ENCODE assay signal across 22 cellular contexts in the genomic region with DNA sequence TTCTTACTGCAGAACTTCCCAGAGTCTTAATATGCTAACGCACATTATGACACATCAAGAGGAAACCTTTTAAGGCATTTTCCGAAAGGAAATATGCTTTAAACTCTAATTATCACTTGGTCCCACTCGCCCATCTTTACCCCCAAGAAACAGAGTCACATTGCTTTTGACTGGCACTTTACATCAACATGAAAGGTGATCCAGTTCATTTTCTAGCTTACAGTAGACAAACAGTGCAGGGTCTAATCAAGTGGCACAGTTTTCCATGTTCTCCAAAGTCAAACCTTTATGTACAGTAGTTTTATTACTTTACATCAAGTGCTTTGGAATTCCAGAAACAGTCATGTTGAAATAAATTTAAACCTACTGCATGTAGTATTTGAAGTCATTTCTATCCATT. TPM values are rescaled to one million over a fixed set of nuclear protein-coding genes. Genes with fewer than 3 reads are reported as not detected.
DNase-seq lines count a peak whose midpoint lies in the region; ATAC-seq and TF ChIP-seq lines count a peak whose summit lies in the region.
"Had no signal": no experiment of that assay in that cellular context is flagged by ENCODE, and none has a peak within 500 bp of the region (broad histone marks: within the 10 kb centered on the region; RNA-seq: fewer than 3 reads in every experiment).

No MANE protein-coding gene starts in this region.

- no peaks in the 10 kb centered on the region for H3K27me3 Mint-ChIP-seq in activated naive CD4-positive, alpha-beta T cell treated with anti-CD3 and anti-CD28 coated beads for 36 hours (ENCODE audit: low read depth)
- H3K27me3 Mint-ChIP-seq in activated naive CD8-positive, alpha-beta T cell treated with anti-CD3 and anti-CD28 coated beads for 36 hours: no peaks in the 10 kb centered on the region
- no peaks in the 10 kb centered on the region for H3K27me3 Mint-ChIP-seq in WTC11 (ENCODE audit: low read depth)

- POLR2A ChIA-PET in HEK293 (lab: Yijun Ruan, JAX): interaction anchor here (1.3 kb wide), 1 partner anchor 12 kb away, joined by 4 read pairs; a partner anchor contains a TSS
- POLR2A ChIA-PET in WTC11 (lab: Charles Lee): no interaction called here

- peaks cover 0 to 14% of the 10 kb centered on the region in 2 experiments; a peak in 1 of 3 replicates for H3K36me3 ChIP-seq in HEK293 (ENCODE audit: control insufficient read depth in 2 of 2, insufficient read depth in 1 of 2, low read length in 2 of 2)

- H3K36me3 Mint-ChIP-seq in activated naive CD4-positive, alpha-beta T cell treated with anti-CD3 and anti-CD28 coated beads for 36 hours (ENCODE audit: low read depth): peaks cover 20% of the 10 kb centered on the region
- peaks cover 36% of the 10 kb centered on the region for H3K36me3 Mint-ChIP-seq in activated naive CD8-positive, alpha-beta T cell treated with anti-CD3 and anti-CD28 coated beads for 36 hours
- H3K36me3 Mint-ChIP-seq in stimulated activated effector memory CD8-positive, alpha-beta T cell treated with anti-CD3 and anti-CD28 coated beads, Interleukin-12 subunit alpha, Interleukin-12 subunit beta, amount 100 ng/mL, for 72 hours: peaks cover 75% of the 10 kb centered on the region
- H3K36me3 Mint-ChIP-seq in WTC11: no peaks in the 10 kb centered on the region

- H3K9me3 Mint-ChIP-seq in activated naive CD4-positive, alpha-beta T cell treated with anti-CD3 and anti-CD28 coated beads for 36 hours: no peaks in the 10 kb centered on the region
- no peaks in the 10 kb centered on the region for H3K9me3 Mint-ChIP-seq in activated naive CD8-positive, alpha-beta T cell treated with anti-CD3 and anti-CD28 coated beads for 36 hours
- H3K9me3 Mint-ChIP-seq in stimulated activated effector memory CD8-positive, alpha-beta T cell treated with anti-CD3 and anti-CD28 coated beads, Interleukin-12 subunit alpha, Interleukin-12 subunit beta, amount 100 ng/mL, for 72 hours: no peaks in the 10 kb centered on the region
- H3K9me3 Mint-ChIP-seq in WTC11: no peaks in the 10 kb centered on the region
- H3K9me3 Mint-ChIP-seq: CD14-positive monocyte had no signal

- peaks cover 7% of the 10 kb centered on the region for H3K4me1 ChIP-seq in HEK293 (ENCODE audit: control insufficient read depth, insufficient read depth, low read length)

- peaks cover 82% of the 10 kb centered on the region for H3K4me1 Mint-ChIP-seq in activated naive CD4-positive, alpha-beta T cell treated with anti-CD3 and anti-CD28 coated beads for 36 hours (ENCODE audit: low read depth)
- H3K4me1 Mint-ChIP-seq in activated naive CD8-positive, alpha-beta T cell treated with anti-CD3 and anti-CD28 coated beads for 36 hours: peaks cover 78% of the 10 kb centered on the region
- H3K4me1 Mint-ChIP-seq in stimulated activated effector memory CD8-positive, alpha-beta T cell treated with anti-CD3 and anti-CD28 coated beads, Interleukin-12 subunit alpha, Interleukin-12 subunit beta, amount 100 ng/mL, for 72 hours: peaks cover 63% of the 10 kb centered on the region
- H3K4me1 Mint-ChIP-seq in WTC11: peaks cover 3% of the 10 kb centered on the region; the same call in 1 of the 2 replicates

- no peak for ATAC-seq in stimulated activated effector memory CD8-positive, alpha-beta T cell treated with anti-CD3 and anti-CD28 coated beads, Interleukin-12 subunit alpha, Interleukin-12 subunit beta, amount 100 ng/mL, for 72 hours
- ATAC-seq in WTC11: no peak
- ATAC-seq: GM12878 had no signal

- H3K27ac ChIP-seq in HEK293 (ENCODE audit: extremely low read depth, low read depth, low read length): no peak overlapping the region
- H3K27ac ChIP-seq: SJCRH30 had no signal

- TF ChIP-seq CTCF in HEK293 (tag by site-specific recombination; IDR thresholded peaks at IDR 0.05): no peak
- TF ChIP-seq CTCF in WTC11 (IDR thresholded peaks at IDR 0.05): no peak

- peak overlapping the region; percentile 70 for H3K27ac Mint-ChIP-seq in activated naive CD4-positive, alpha-beta T cell treated with anti-CD3 and anti-CD28 coated beads for 36 hours
- peak overlapping the region; percentile 65 for H3K27ac Mint-ChIP-seq in activated naive CD8-positive, alpha-beta T cell treated with anti-CD3 and anti-CD28 coated beads for 36 hours
- H3K27ac Mint-ChIP-seq in stimulated activated effector memory CD8-positive, alpha-beta T cell treated with anti-CD3 and anti-CD28 coated beads, Interleukin-12 subunit alpha, Interleukin-12 subunit beta, amount 100 ng/mL, for 72 hours: peak overlapping the region; percentile 58
- H3K27ac Mint-ChIP-seq in WTC11: no peak overlapping the region

- DNase-seq in activated naive CD4-positive, alpha-beta T cell treated with anti-CD3 and anti-CD28 coated beads for 36 hours: no peak
- DNase-seq in activated naive CD4-positive, alpha-beta T cell treated with anti-CD3 and anti-CD28 coated beads, Interleukin-2, amount 50 U/mL, for 16 hours: no peak
- no peak for DNase-seq in activated naive CD8-positive, alpha-beta T cell treated with anti-CD3 and anti-CD28 coated beads for 36 hours
- DNase-seq in stimulated activated effector memory CD8-positive, alpha-beta T cell treated with anti-CD3 and anti-CD28 coated beads, Interleukin-12 subunit alpha, Interleukin-12 subunit beta, amount 100 ng/mL, for 72 hours (ENCODE audit: low spot score in 2 of 2): no peak
- no peak for DNase-seq in WTC11 (ENCODE audit: low spot score)
- DNase-seq in NCI-H1930 (lab: John Stamatoyannopoulos, UW): no peak
- DNase-seq in NCI-H2081 treated with DMSO at 0.1 percent for 48 hours (lab: John Stamatoyannopoulos, UW): no peak
- DNase-seq: Caco-2, DMS 273 treated with DMSO at 0.1 percent for 48 hours, DND-41, H7, KBM-7, NCI-H1105, NCI-H146, NCI-H2081, NCI-H446, NCI-H526, OCI-M1, SJCRH30 had no signal

- no peak overlapping the region for H3K4me3 Mint-ChIP-seq in activated naive CD4-positive, alpha-beta T cell treated with anti-CD3 and anti-CD28 coated beads for 36 hours
- H3K4me3 Mint-ChIP-seq in activated naive CD8-positive, alpha-beta T cell treated with anti-CD3 and anti-CD28 coated beads for 36 hours: no peak overlapping the region
- H3K4me3 Mint-ChIP-seq in stimulated activated effector memory CD8-positive, alpha-beta T cell treated with anti-CD3 and anti-CD28 coated beads, Interleukin-12 subunit alpha, Interleukin-12 subunit beta, amount 100 ng/mL, for 72 hours: no peak overlapping the region
- H3K4me3 Mint-ChIP-seq in WTC11: no peak overlapping the region
- H3K4me3 Mint-ChIP-seq: CD14-positive monocyte had no signal

- H3K4me3 ChIP-seq in HEK293 (ENCODE audit: low read depth, low read length): no peak overlapping the region
- H3K4me3 ChIP-seq: GM12878, SJCRH30 had no signal

- CTCF ChIA-PET in activated naive CD4-positive, alpha-beta T cell treated with anti-CD3 and anti-CD28 coated beads for 36 hours (lab: Charles Lee): interaction anchor here (1.2 kb wide), 2 partner anchors 21 to 28 kb away, joined by 3 to 4 read pairs; no protein-coding TSS in a partner anchor
- CTCF ChIA-PET in HEK293 (lab: Yijun Ruan, JAX) (interaction anchor here (0.6 to 1.3 kb wide), 5 partner anchors 9 to 89 kb away, joined by 3 to 5 read pairs (median 4); a partner anchor contains a TSS), WTC11 (lab: Charles Lee) (no interaction called here)

- H3K9me3 ChIP-seq in HEK293 (ENCODE audit: control insufficient read depth, insufficient read depth, low read depth, low read length): no peaks in the 10 kb centered on the region
- H3K9me3 ChIP-seq: Caco-2, SJCRH30 had no signal

- intact Hi-C loops in activated naive CD4-positive, alpha-beta T cell treated with anti-CD3 and anti-CD28 coated beads for 36 hours (cut with micrococcal nuclease): no loop called here

TF ChIP-seq in HEK293, 187 proteins besides CTCF, POLR2A, EP300 and RAD21 (continues in another document):
- TF ChIP-seq OSR2 (tag by site-specific recombination; IDR thresholded peaks at IDR 0.05): peak; percentile 29; the same call in 1 of the 2 replicates
- no peak for TF ChIP-seq ZNF138 (tag by site-specific recombination; IDR thresholded peaks at IDR 0.05; ENCODE audit: borderline replicate concordance)
- TF ChIP-seq SP7 (tag by site-specific recombination; IDR thresholded peaks at IDR 0.05): 0 out of 2 replicates have a peak, but pooled peaks have one; percentile 35
- TF ChIP-seq, protein P1, sequence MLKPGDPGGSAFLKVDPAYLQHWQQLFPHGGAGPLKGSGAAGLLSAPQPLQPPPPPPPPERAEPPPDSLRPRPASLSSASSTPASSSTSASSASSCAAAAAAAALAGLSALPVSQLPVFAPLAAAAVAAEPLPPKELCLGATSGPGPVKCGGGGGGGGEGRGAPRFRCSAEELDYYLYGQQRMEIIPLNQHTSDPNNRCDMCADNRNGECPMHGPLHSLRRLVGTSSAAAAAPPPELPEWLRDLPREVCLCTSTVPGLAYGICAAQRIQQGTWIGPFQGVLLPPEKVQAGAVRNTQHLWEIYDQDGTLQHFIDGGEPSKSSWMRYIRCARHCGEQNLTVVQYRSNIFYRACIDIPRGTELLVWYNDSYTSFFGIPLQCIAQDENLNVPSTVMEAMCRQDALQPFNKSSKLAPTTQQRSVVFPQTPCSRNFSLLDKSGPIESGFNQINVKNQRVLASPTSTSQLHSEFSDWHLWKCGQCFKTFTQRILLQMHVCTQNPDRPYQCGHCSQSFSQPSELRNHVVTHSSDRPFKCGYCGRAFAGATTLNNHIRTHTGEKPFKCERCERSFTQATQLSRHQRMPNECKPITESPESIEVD (tag by site-specific recombination; IDR thresholded peaks at IDR 0.05): peak; percentile 64

TF ChIP-seq in WTC11, 78 proteins besides CTCF, POLR2A, EP300 and RAD21 (continues in another document):
- TF ChIP-seq, protein P2, sequence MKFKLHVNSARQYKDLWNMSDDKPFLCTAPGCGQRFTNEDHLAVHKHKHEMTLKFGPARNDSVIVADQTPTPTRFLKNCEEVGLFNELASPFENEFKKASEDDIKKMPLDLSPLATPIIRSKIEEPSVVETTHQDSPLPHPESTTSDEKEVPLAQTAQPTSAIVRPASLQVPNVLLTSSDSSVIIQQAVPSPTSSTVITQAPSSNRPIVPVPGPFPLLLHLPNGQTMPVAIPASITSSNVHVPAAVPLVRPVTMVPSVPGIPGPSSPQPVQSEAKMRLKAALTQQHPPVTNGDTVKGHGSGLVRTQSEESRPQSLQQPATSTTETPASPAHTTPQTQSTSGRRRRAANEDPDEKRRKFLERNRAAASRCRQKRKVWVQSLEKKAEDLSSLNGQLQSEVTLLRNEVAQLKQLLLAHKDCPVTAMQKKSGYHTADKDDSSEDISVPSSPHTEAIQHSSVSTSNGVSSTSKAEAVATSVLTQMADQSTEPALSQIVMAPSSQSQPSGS (CRISPR knock-in tag; IDR thresholded peaks at IDR 0.05; ENCODE audit: borderline replicate concordance, low read depth): no peak
- TF ChIP-seq CBFB (CRISPR knock-in tag; IDR thresholded peaks at IDR 0.05; ENCODE audit: low read depth): no peak

RNA-seq across cellular contexts. Expression of a gene that starts 12.0 kb away (rescaled TPM):
- total RNA-seq in activated naive CD4-positive, alpha-beta T cell treated with anti-CD3 and anti-CD28 coated beads for 36 hours: 10 to 100 TPM; 61.1 to 64.2 TPM
- 10 to 100 TPM; 58.4 to 61.0 TPM for total RNA-seq in activated naive CD8-positive, alpha-beta T cell treated with anti-CD3 and anti-CD28 coated beads for 36 hours
- 32.3 to 36.0 TPM (median 34.0 TPM) in 3 replicates for total RNA-seq in WTC11 (2021)
